Comparison of ENCODE assay signal across 8 cellular contexts in the genomic region with DNA sequence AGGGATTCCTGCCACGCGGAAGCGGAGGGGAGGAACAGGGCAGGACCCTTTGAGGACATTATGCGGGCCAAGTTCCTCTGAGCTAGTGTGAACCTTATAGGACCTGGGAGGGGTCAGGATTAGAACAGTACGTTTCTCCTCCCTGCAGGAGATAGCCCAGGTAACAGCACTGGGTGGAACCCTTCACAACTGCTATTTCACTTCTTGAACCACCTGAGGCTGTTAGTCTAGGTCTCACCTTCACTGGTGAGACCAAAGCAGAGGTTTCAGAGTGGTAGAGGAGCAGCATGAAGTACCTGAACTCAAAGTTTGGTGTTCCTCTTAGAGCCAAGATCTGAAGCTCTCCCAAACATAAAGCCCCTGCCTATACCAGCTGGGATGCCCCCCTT. TPM values are rescaled to one million over a fixed set of nuclear protein-coding genes. Genes with fewer than 3 reads are reported as not detected.
DNase-seq lines count a peak whose midpoint lies in the region; ATAC-seq and TF ChIP-seq lines count a peak whose summit lies in the region.

No MANE protein-coding gene starts in this region.

- peaks cover 7% of the 10 kb centered on the region for H3K79me2 ChIP-seq in SU-DHL-6 (ENCODE audit: insufficient read depth, low read length)

- intact Hi-C loops in sciatic nerve (cut with DNase I) = no loop called here

- H4K20me1 ChIP-seq in SU-DHL-6 (ENCODE audit: low read depth, low read length) = no peaks in the 10 kb centered on the region

- H3K9me3 ChIP-seq in SU-DHL-6 (ENCODE audit: insufficient read depth, low read length) = no peaks in the 10 kb centered on the region

- H3F3A ChIP-seq in SU-DHL-6 (ENCODE audit: insufficient read depth) = peaks cover 11% of the 10 kb centered on the region; the same call in 1 of the 2 replicates

- H3K27ac ChIP-seq in SU-DHL-6 (ENCODE audit: low read depth, low read length) = peak overlapping the region; percentile 70

- H3K36me3 ChIP-seq in SU-DHL-6 (ENCODE audit: low read length) = 0 out of 2 replicates have a peak, but pooled peaks cover 3% of the 10 kb centered on the region

- peak overlapping the region; percentile 80 for H3K4me2 ChIP-seq in SU-DHL-6 (ENCODE audit: low read depth, low read length, poor library complexity, severe bottlenecking)

- TF ChIP-seq CTCF in SU-DHL-6 (IDR thresholded peaks at IDR 0.05; ENCODE audit: insufficient read depth, low read length, poor library complexity, severe bottlenecking) (no peak), foreskin fibroblast (IDR thresholded peaks at IDR 0.05; ENCODE audit: low read depth, low read length) (no peak)

- ATAC-seq in GM18511 (IDR thresholded peaks at IDR 0.05; ENCODE audit: unreplicated experiment) (peak; percentile 5), sciatic nerve (peak; percentile 84), HG03521 (IDR thresholded peaks at IDR 0.05; ENCODE audit: unreplicated experiment) (no peak)

- peak overlapping the region; percentile 58 for H3K9ac ChIP-seq in SU-DHL-6 (ENCODE audit: low read length)

- H3K27me3 ChIP-seq in SU-DHL-6 (ENCODE audit: low read length) = no peaks in the 10 kb centered on the region

- H2AFZ ChIP-seq in SU-DHL-6 (ENCODE audit: low read depth, low read length, severe bottlenecking) = peak overlapping the region; percentile 20

- in situ Hi-C loops in ACHN (cut with HindIII; ENCODE audit: low pct_ligation_motif_present, low pct_unique_long_range_greater_than_20kb, low sequenced_read_pairs) = no loop called here

- DNase-seq in foreskin fibroblast (no peak), sciatic nerve (ENCODE audit: low spot score) (no peak), NCI-H146 (lab: John Stamatoyannopoulos, UW) (no peak), ACHN (no peak), kidney glomerular epithelial cell (lab: John Stamatoyannopoulos, UW) (no peak)

- H3K9me2 ChIP-seq in SU-DHL-6 (replicated peaks; ENCODE audit: insufficient read depth, low read length) = no peaks in the 10 kb centered on the region

- H3K4me3 ChIP-seq in SU-DHL-6 (ENCODE audit: insufficient read depth, low read length, poor library complexity, severe bottlenecking) (peak overlapping the region; percentile 48), foreskin fibroblast (ENCODE audit: low read depth in 1 of 2, low read length in 2 of 2) (peak overlapping the region; percentile 42 to 60)

RNA-seq across cellular contexts. Expression of gene EIF4EBP3, which starts 0.8 kb away (rescaled TPM):
- 12.6 TPM for total RNA-seq in sciatic nerve

RNA-seq across cellular contexts. Expression of gene SRA1, which starts 9.0 kb away (rescaled TPM):
- 23.2 TPM for total RNA-seq in sciatic nerve

RNA-seq across cellular contexts. Expression of gene APBB3, which starts 16.1 kb away (rescaled TPM):
- total RNA-seq in sciatic nerve = 43.1 TPM

RNA-seq across cellular contexts. Expression of gene SLC35A4, which starts 16.3 kb away (rescaled TPM):
- 37.9 TPM for total RNA-seq in sciatic nerve
